In the genomic region with DNA sequence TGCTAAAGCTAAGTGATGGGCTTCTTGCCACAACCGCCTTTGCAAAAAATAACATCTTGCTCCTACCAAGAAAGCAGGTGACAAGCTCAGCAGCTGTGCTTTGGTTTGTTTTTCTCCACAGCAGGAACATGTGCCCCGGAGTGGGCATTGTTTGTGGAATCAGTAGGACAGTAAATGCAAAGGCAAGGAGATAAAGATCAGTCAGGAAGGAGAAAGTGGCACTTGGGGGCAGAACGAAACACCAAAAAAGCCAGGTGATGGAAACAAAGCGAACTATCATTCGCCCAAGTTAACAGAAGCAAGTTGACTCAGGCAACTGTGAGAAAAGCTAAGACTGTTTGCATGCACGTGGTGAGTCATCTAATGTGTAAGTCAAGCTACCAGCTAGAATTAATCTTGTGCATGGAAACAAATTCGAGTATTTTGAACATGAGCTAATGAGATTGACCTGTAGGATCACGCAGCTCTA, we compare ENCODE assay signal across 12 cellular contexts.
A peak's percentile ranks its signal among the peaks of the same experiment; 100 is the strongest.
DNase-seq lines count a peak whose midpoint lies in the region; TF ChIP-seq lines count a peak whose summit lies in the region.
"Had no signal": no experiment of that assay in that cellular context is flagged by ENCODE, and none has a peak within 500 bp of the region (broad histone marks: within the 10 kb centered on the region; RNA-seq: fewer than 3 reads in every experiment).

No MANE protein-coding gene starts in this region.

- H3K9ac ChIP-seq in endocrine pancreas (ENCODE audit: control insufficient read depth, insufficient read depth, low read length): no peak overlapping the region

- peak overlapping the region; percentile 24 for H3K4me3 ChIP-seq in endocrine pancreas (ENCODE audit: control insufficient read depth, insufficient read depth, low read length)
- H3K4me3 ChIP-seq: vagina had no signal

- H3K4me1 ChIP-seq in endocrine pancreas (ENCODE audit: control insufficient read depth, insufficient read depth, low read length): peaks cover 5% of the 10 kb centered on the region
- H3K4me1 ChIP-seq: vagina had no signal

- H3K9me3 ChIP-seq in endocrine pancreas (ENCODE audit: control insufficient read depth, low read length): no peaks in the 10 kb centered on the region
- H3K9me3 ChIP-seq: vagina had no signal

- peaks cover 18% of the 10 kb centered on the region for H3K4me1 Mint-ChIP-seq in glutamatergic neuron (ENCODE audit: low read depth, unreplicated experiment)

- no peaks in the 10 kb centered on the region for H3K27me3 ChIP-seq in endocrine pancreas (ENCODE audit: control insufficient read depth, insufficient read depth, low read length)
- H3K27me3 ChIP-seq: vagina had no signal

- H3K36me3 ChIP-seq in endocrine pancreas (ENCODE audit: control insufficient read depth, insufficient read depth, low read length): no peaks in the 10 kb centered on the region
- H3K36me3 ChIP-seq: vagina had no signal

- peaks cover 3% of the 10 kb centered on the region for H3K27me3 Mint-ChIP-seq in glutamatergic neuron (ENCODE audit: unreplicated experiment)

- no peaks in the 10 kb centered on the region for H3K36me3 Mint-ChIP-seq in glutamatergic neuron (ENCODE audit: unreplicated experiment)

- no peak overlapping the region for H3K4me3 Mint-ChIP-seq in glutamatergic neuron (ENCODE audit: unreplicated experiment)
- H3K4me3 Mint-ChIP-seq: WTC11 had no signal

- no peak for TF ChIP-seq CTCF in glutamatergic neuron (IDR thresholded peaks at IDR 0.05; ENCODE audit: partially characterized antibody, unreplicated experiment)

- no peak overlapping the region for H3K27ac Mint-ChIP-seq in glutamatergic neuron (ENCODE audit: unreplicated experiment)
- H3K27ac Mint-ChIP-seq: WTC11 had no signal

- DNase-seq in activated CD4-positive, alpha-beta T cell treated with anti-CD3 and anti-CD28 coated beads for 48 hours: peak; percentile 34
- no peak for DNase-seq in activated CD4-positive, alpha-beta T cell treated with anti-CD3 and anti-CD28 coated beads, Interleukin-2, amount 50 U/mL, for 4 hours
- DNase-seq in RKO (ENCODE audit: low spot score) (peak; percentile 57), DMS114 treated with DMSO at 0.1 percent for 48 hours (lab: John Stamatoyannopoulos, UW; ENCODE audit: unreplicated experiment) (no peak), SIG-M5 (lab: John Stamatoyannopoulos, UW) (no peak), glutamatergic neuron (no peak)
- peak; percentile 28 for DNase-seq in stimulated activated CD8-positive, alpha-beta memory T cell treated with anti-CD3 and anti-CD28 coated beads, Interleukin-4, amount 100 ng/mL, for 48 hours
- DNase-seq: head of caudate nucleus, MM.1S had no signal

- H3K9me3 Mint-ChIP-seq in glutamatergic neuron (ENCODE audit: unreplicated experiment): peaks cover 7% of the 10 kb centered on the region

Comparison
In these comparisons a context has a peak if more than half of its experiments do, and no peak if none do; other contexts are left out.
1. DNase-seq: peak in activated CD4-positive, alpha-beta T cell treated with anti-CD3 and anti-CD28 coated beads for 48 hours (single experiment), RKO (single experiment) and stimulated activated CD8-positive, alpha-beta memory T cell treated with anti-CD3 and anti-CD28 coated beads, Interleukin-4, amount 100 ng/mL, for 48 hours (single experiment); none in activated CD4-positive, alpha-beta T cell treated with anti-CD3 and anti-CD28 coated beads, Interleukin-2, amount 50 U/mL, for 4 hours (0 of 2), DMS114 treated with DMSO at 0.1 percent for 48 hours (single experiment), SIG-M5 (single experiment) and glutamatergic neuron (single experiment).